In the genomic region with DNA sequence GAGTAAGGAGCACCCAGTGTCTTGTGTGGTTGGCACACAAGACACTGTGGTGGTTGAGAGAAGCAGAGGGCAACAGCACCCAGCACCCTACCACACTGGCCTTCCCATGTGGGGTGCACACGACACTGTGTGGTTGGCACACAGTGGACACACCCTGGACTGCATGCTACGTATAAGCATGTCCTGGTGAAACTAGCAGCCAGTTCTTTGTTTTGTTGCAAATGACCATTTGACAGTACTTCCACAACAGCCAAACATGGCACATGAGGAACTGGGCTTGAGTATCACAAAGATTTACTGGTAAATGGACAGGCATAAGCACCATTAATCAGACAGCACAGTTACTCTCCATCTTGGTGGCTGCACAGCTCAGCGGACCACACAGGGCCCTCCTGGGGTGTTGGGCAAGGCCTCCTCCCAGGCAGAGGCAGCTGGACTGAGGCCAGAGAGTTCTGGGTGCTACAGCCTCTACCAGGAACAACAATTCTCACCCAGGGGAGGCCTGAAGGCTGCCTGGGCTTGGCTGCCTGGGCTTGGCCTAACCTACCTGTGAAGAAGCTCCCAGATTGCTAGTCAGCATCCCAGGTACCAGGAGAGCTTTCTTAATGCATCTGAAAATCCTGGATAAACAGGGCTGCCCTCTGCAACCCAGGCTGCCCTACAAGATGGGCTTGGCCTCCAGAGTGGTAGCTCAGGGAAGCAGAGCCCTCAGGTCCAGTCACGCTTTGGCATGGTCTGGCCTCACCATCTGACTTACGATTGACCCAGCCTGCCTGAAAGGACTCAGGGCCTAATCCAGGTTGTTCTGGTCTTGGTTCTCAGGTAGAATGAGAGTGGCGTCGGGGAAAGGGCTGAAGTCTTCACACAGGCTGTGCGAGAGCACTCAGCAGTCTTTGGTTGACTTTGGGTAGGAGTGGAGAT, we compare ENCODE assay signal across 21 cellular contexts. TPM values are rescaled to one million over a fixed set of nuclear protein-coding genes. Genes with fewer than 3 reads are reported as not detected.
DNase-seq lines count a peak whose midpoint lies in the region; ATAC-seq and FAIRE-seq lines count a peak whose summit lies in the region.
"Had no signal": no experiment of that assay in that cellular context is flagged by ENCODE, and none has a peak within 500 bp of the region (broad histone marks: within the 10 kb centered on the region; RNA-seq: fewer than 3 reads in every experiment).

No MANE protein-coding gene starts in this region.

- H3K4me2 ChIP-seq in neuronal stem cell (ENCODE audit: insufficient read depth, low read length, poor library complexity, severe bottlenecking), result no peak overlapping the region
- H3K4me2 ChIP-seq: A549 had no signal

- H3K36me3 Mint-ChIP-seq in activated CD4-positive, alpha-beta T cell treated with anti-CD3 and anti-CD28 coated beads, Interleukin-2, amount 10 ng/mL, durations not matched to agents 24 days and 14 days (ENCODE audit: low read depth), result peaks cover 6% of the 10 kb centered on the region
- peaks cover 8% of the 10 kb centered on the region for H3K36me3 Mint-ChIP-seq in activated T-helper 2 cell treated with anti-CD3 and anti-CD28 coated beads, Interferon-gamma antibody, Interleukin-2, Interleukin-4, amounts not matched to agents 10 μg/mL and 5 μg/mL and 100 μg/mL, durations not matched to agents 14 hours and 24 hours and 36 hours (ENCODE audit: low read depth)

- no peaks in the 10 kb centered on the region for H3K36me3 ChIP-seq in neuronal stem cell (replicated peaks in 1 of 2; ENCODE audit: control insufficient read depth in 2 of 2, insufficient read depth in 2 of 2, low read length in 2 of 2)
- H3K36me3 ChIP-seq: HAP-1, ovary had no signal

- H3K23ac ChIP-seq in neuronal stem cell (ENCODE audit: low read depth, low read length, poor library complexity), result no peak overlapping the region

- H4K91ac ChIP-seq in neuronal stem cell (ENCODE audit: low read depth, low read length, poor library complexity), result no peak overlapping the region

- no peak overlapping the region for H4K8ac ChIP-seq in neuronal stem cell (ENCODE audit: low read depth, low read length)

- no peak overlapping the region for H3K4ac ChIP-seq in neuronal stem cell (ENCODE audit: low read length)

- H3K27me3 ChIP-seq in neuronal stem cell (ENCODE audit: control insufficient read depth in 3 of 3, insufficient read depth in 3 of 3, low read depth in 1 of 3, low read length in 3 of 3), result no peaks in the 10 kb centered on the region
- H3K27me3 ChIP-seq: ovary had no signal

- peaks cover 4% of the 10 kb centered on the region for H3K9me3 Mint-ChIP-seq in activated CD4-positive, alpha-beta T cell treated with anti-CD3 and anti-CD28 coated beads, Interleukin-2, amount 10 ng/mL, durations not matched to agents 24 days and 14 days
- H3K9me3 Mint-ChIP-seq in activated T-helper 2 cell treated with anti-CD3 and anti-CD28 coated beads, Interferon-gamma antibody, Interleukin-2, Interleukin-4, amounts not matched to agents 10 μg/mL and 5 μg/mL and 100 μg/mL, durations not matched to agents 14 hours and 24 hours and 36 hours, result peaks cover 5% of the 10 kb centered on the region
- H3K9me3 Mint-ChIP-seq: stimulated activated naive B cell treated with anti-CD40 and anti-IgM and Interleukin-4, amounts not matched to agents 10 μg/mL and 1 μg/mL and 100 μg/mL, for 72 hours had no signal

- no peak overlapping the region for H2BK12ac ChIP-seq in neuronal stem cell (ENCODE audit: low read length)

- intact Hi-C loops in activated CD4-positive, alpha-beta T cell treated with anti-CD3 and anti-CD28 coated beads, Interleukin-2, amount 10 ng/mL, durations not matched to agents 24 days and 14 days (cut with micrococcal nuclease), result loop anchor here (5.0 to 10.0 kb wide), 3 partner anchors 123 to 295 kb away; no protein-coding TSS in a partner anchor
- intact Hi-C loops in activated T-helper 2 cell treated with anti-CD3 and anti-CD28 coated beads, Interferon-gamma antibody, Interleukin-2, Interleukin-4, amounts not matched to agents 10 μg/mL and 5 μg/mL and 100 μg/mL, durations not matched to agents 14 hours and 24 hours and 36 hours (cut with micrococcal nuclease), result no loop called here

- no peak overlapping the region for H2BK15ac ChIP-seq in neuronal stem cell (ENCODE audit: low read length)

- peak overlapping the region; percentile 84 for H3K27ac Mint-ChIP-seq in activated CD4-positive, alpha-beta T cell treated with anti-CD3 and anti-CD28 coated beads, Interleukin-2, amount 10 ng/mL, durations not matched to agents 24 days and 14 days
- H3K27ac Mint-ChIP-seq in activated T-helper 2 cell treated with anti-CD3 and anti-CD28 coated beads, Interferon-gamma antibody, Interleukin-2, Interleukin-4, amounts not matched to agents 10 μg/mL and 5 μg/mL and 100 μg/mL, durations not matched to agents 14 hours and 24 hours and 36 hours, result peak overlapping the region; percentile 74
- H3K27ac Mint-ChIP-seq: brain; stimulated activated naive B cell treated with anti-CD40 and anti-IgM and Interleukin-4, amounts not matched to agents 10 μg/mL and 1 μg/mL and 100 μg/mL, for 72 hours had no signal

- no CpG with 5 or more reads among the region's 8 CpGs for WGBS in neuronal stem cell (ENCODE audit: extremely low coverage in 2 of 2, insufficient read length in 2 of 2, insufficient replicate concordance in 1 of 2), 2 donors

- H3K4me1 Mint-ChIP-seq in activated CD4-positive, alpha-beta T cell treated with anti-CD3 and anti-CD28 coated beads, Interleukin-2, amount 10 ng/mL, durations not matched to agents 24 days and 14 days, result peaks cover 65% of the 10 kb centered on the region
- peaks cover 63% of the 10 kb centered on the region for H3K4me1 Mint-ChIP-seq in activated T-helper 2 cell treated with anti-CD3 and anti-CD28 coated beads, Interferon-gamma antibody, Interleukin-2, Interleukin-4, amounts not matched to agents 10 μg/mL and 5 μg/mL and 100 μg/mL, durations not matched to agents 14 hours and 24 hours and 36 hours (ENCODE audit: low read depth)

- no peak overlapping the region for H3K27ac ChIP-seq in neuronal stem cell (replicated peaks; ENCODE audit: low read length)
- H3K27ac ChIP-seq: A549 had no signal

- H3K9ac ChIP-seq in neuronal stem cell (ENCODE audit: low read depth, low read length, poor library complexity), result no peak overlapping the region

- peak; percentile 42 for FAIRE-seq in HTR-8/SVneo (lab: Jason Lieb, UNC)
- FAIRE-seq: A549, GM12878 had no signal

- no peak overlapping the region for H3K14ac ChIP-seq in neuronal stem cell (ENCODE audit: low read length)

- H3K9me3 ChIP-seq in neuronal stem cell (replicated peaks in 1 of 2; ENCODE audit: control insufficient read depth in 2 of 2, insufficient read depth in 1 of 2, low read depth in 1 of 2, low read length in 2 of 2), result no peaks in the 10 kb centered on the region
- H3K9me3 ChIP-seq: A549, Caco-2, HAP-1, ovary had no signal

- no peak overlapping the region for H3K4me3 ChIP-seq in neuronal stem cell (ENCODE audit: low read length in 2 of 2)
- H3K4me3 ChIP-seq: A549, GM12878, HAP-1, ovary had no signal

- H2AK5ac ChIP-seq in neuronal stem cell (ENCODE audit: low read depth, low read length), result no peak overlapping the region

- DNase-seq in activated CD4-positive, alpha-beta T cell treated with anti-CD3 and anti-CD28 coated beads, Interleukin-2, amount 10 ng/mL, durations not matched to agents 24 days and 14 days, result no peak
- DNase-seq in activated CD4-positive, alpha-beta T cell treated with anti-CD3 and anti-CD28 coated beads for 1 hour, result no peak
- no peak for DNase-seq in HTR-8/SVneo (ENCODE audit: insufficient read length, low spot score)
- no peak for DNase-seq in activated T-helper 2 cell treated with anti-CD3 and anti-CD28 coated beads, Interferon-gamma antibody, Interleukin-2, Interleukin-4, amounts not matched to agents 10 μg/mL and 5 μg/mL and 100 μg/mL, durations not matched to agents 14 hours and 24 hours and 36 hours (ENCODE audit: low spot score)
- DNase-seq in neuronal stem cell (ENCODE audit: low spot score), result no peak
- no peak for DNase-seq in NCI-H1105 treated with DMSO at 0.1 percent for 48 hours (lab: John Stamatoyannopoulos, UW)
- no peak for DNase-seq in T-helper 9 cell
- DNase-seq: midbrain; NCI-H1092; NCI-H774; stimulated activated naive B cell treated with anti-CD40 and anti-IgM and Interleukin-4, amounts not matched to agents 10 μg/mL and 1 μg/mL and 100 μg/mL, for 72 hours had no signal

- peaks cover 0 to 2% of the 10 kb centered on the region in 2 donors for H3K4me1 ChIP-seq in neuronal stem cell (ENCODE audit: control insufficient read depth in 2 of 2, insufficient read depth in 1 of 2, low read depth in 1 of 2, low read length in 2 of 2)
- H3K4me1 ChIP-seq: A549, Caco-2, HAP-1 had no signal

- H3K18ac ChIP-seq in neuronal stem cell (ENCODE audit: low read length), result peak overlapping the region; percentile 1

- peak overlapping the region; percentile 40 for H3K4me3 Mint-ChIP-seq in activated CD4-positive, alpha-beta T cell treated with anti-CD3 and anti-CD28 coated beads, Interleukin-2, amount 10 ng/mL, durations not matched to agents 24 days and 14 days
- H3K4me3 Mint-ChIP-seq in activated T-helper 2 cell treated with anti-CD3 and anti-CD28 coated beads, Interferon-gamma antibody, Interleukin-2, Interleukin-4, amounts not matched to agents 10 μg/mL and 5 μg/mL and 100 μg/mL, durations not matched to agents 14 hours and 24 hours and 36 hours (ENCODE audit: low read depth), result no peak overlapping the region
- H3K4me3 Mint-ChIP-seq: brain; stimulated activated naive B cell treated with anti-CD40 and anti-IgM and Interleukin-4, amounts not matched to agents 10 μg/mL and 1 μg/mL and 100 μg/mL, for 72 hours had no signal

- H3K27me3 Mint-ChIP-seq in activated CD4-positive, alpha-beta T cell treated with anti-CD3 and anti-CD28 coated beads, Interleukin-2, amount 10 ng/mL, durations not matched to agents 24 days and 14 days, result no peaks in the 10 kb centered on the region
- no peaks in the 10 kb centered on the region for H3K27me3 Mint-ChIP-seq in activated T-helper 2 cell treated with anti-CD3 and anti-CD28 coated beads, Interferon-gamma antibody, Interleukin-2, Interleukin-4, amounts not matched to agents 10 μg/mL and 5 μg/mL and 100 μg/mL, durations not matched to agents 14 hours and 24 hours and 36 hours (ENCODE audit: low read depth)
- H3K27me3 Mint-ChIP-seq: brain; stimulated activated naive B cell treated with anti-CD40 and anti-IgM and Interleukin-4, amounts not matched to agents 10 μg/mL and 1 μg/mL and 100 μg/mL, for 72 hours had no signal

- no peak overlapping the region for H2AFZ ChIP-seq in neuronal stem cell (ENCODE audit: low read length)

- no peaks in the 10 kb centered on the region for H3K79me1 ChIP-seq in neuronal stem cell (ENCODE audit: low read depth, low read length)

- ATAC-seq in GM21723 (IDR thresholded peaks at IDR 0.05; ENCODE audit: unreplicated experiment), result no peak
- ATAC-seq: A549; GM12878; stimulated activated naive B cell treated with anti-CD40 and anti-IgM and Interleukin-4, amounts not matched to agents 10 μg/mL and 1 μg/mL and 100 μg/mL, for 72 hours had no signal

- H2BK5ac ChIP-seq in neuronal stem cell (ENCODE audit: low read length), result no peak overlapping the region

- no peak overlapping the region for H2BK120ac ChIP-seq in neuronal stem cell (ENCODE audit: low read depth, low read length)

RNA-seq across cellular contexts. Expression of a gene that starts 59.2 kb away (rescaled TPM):
- total RNA-seq in activated CD4-positive, alpha-beta T cell treated with anti-CD3 and anti-CD28 coated beads, Interleukin-2, amount 10 ng/mL, durations not matched to agents 24 days and 14 days, result not detected in 2 replicates
- total RNA-seq in activated T-helper 2 cell treated with anti-CD3 and anti-CD28 coated beads, Interferon-gamma antibody, Interleukin-2, Interleukin-4, amounts not matched to agents 10 μg/mL and 5 μg/mL and 100 μg/mL, durations not matched to agents 14 hours and 24 hours and 36 hours, result not detected in 2 replicates
- polyA plus RNA-seq in neuronal stem cell (2013, experiment 1 of 2), result not detected
- not detected for polyA plus RNA-seq in neuronal stem cell (2013, experiment 2 of 2)
- total RNA-seq: GM12878, kidney epithelial cell, skeletal muscle tissue, urinary bladder had no signal
- polyA plus RNA-seq: ovary, urinary bladder had no signal
